18 cellular contexts compared by ENCODE assay signal in the genomic region with DNA sequence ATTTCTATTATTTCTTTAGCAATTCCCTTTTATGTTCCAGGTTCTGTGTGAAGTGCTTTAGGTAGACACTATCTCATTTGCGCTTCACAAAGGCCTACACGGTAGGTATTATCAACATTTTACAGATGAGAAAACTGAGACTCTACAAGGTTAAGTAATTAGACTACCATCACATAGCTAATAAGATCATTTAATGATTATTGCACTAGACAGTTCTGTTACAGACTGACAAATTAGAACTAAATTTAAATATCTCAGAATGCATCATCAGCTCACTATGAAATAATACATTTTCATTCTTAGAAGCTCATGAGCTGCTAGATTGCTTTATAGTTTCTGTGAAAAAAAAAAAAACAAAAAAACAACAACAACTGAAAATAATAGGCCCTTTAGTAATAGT.
"Had no signal": no experiment of that assay in that cellular context is flagged by ENCODE, and none has a peak within 500 bp of the region (broad histone marks: within the 10 kb centered on the region; RNA-seq: fewer than 3 reads in every experiment).

No MANE protein-coding gene starts in this region.

- H3K9me3 Mint-ChIP-seq: dendritic cell treated with granulocyte-macrophage colony-stimulating factor and Interleukin-4, amounts not matched to agents 40 ng/mL and 50 ng/mL, for 4 days had no signal

- DNase-seq: activated CD4-positive, alpha-beta memory T cell treated with anti-CD3 and anti-CD28 coated beads for 36 hours; activated CD4-positive, alpha-beta T cell treated with anti-CD3 and anti-CD28 coated beads for 4 hours; activated naive CD4-positive, alpha-beta T cell treated with anti-CD3 and anti-CD28 coated beads, Interleukin-2, amount 10 ng/mL, durations not matched to agents 7 days and 5 days; activated T-cell treated with anti-CD3 and anti-CD28 coated beads for 4 hours; effector CD8-positive, alpha-beta T cell; esophagus squamous epithelium; nephron progenitor cell; nucleus accumbens; sigmoid colon; spleen; stimulated activated naive CD4-positive, alpha-beta T cell; substantia nigra; tibial artery had no signal

- H3K27me3 ChIP-seq: esophagus squamous epithelium, sigmoid colon, spleen, tibial artery had no signal

- H3K27ac ChIP-seq: sigmoid colon, spleen, tibial artery had no signal

- H3K4me3 ChIP-seq: esophagus squamous epithelium, lung, sigmoid colon, spleen, tibial artery had no signal

- H3K27ac Mint-ChIP-seq: dendritic cell treated with granulocyte-macrophage colony-stimulating factor and Interleukin-4, amounts not matched to agents 40 ng/mL and 50 ng/mL, for 4 days; nephron progenitor cell had no signal

- FAIRE-seq: astrocyte, bronchial epithelial cell, islet of Langerhans had no signal

- H3K4me3 Mint-ChIP-seq: activated naive CD4-positive, alpha-beta T cell treated with anti-CD3 and anti-CD28 coated beads, Interleukin-2, amount 10 ng/mL, durations not matched to agents 7 days and 5 days; dendritic cell treated with granulocyte-macrophage colony-stimulating factor and Interleukin-4, amounts not matched to agents 40 ng/mL and 50 ng/mL, for 4 days; nephron progenitor cell had no signal

- H3K9me3 ChIP-seq: esophagus squamous epithelium, sigmoid colon, tibial artery had no signal

- H3K27me3 Mint-ChIP-seq: activated CD4-positive, alpha-beta memory T cell treated with anti-CD3 and anti-CD28 coated beads for 36 hours; activated naive CD4-positive, alpha-beta T cell treated with anti-CD3 and anti-CD28 coated beads, Interleukin-2, amount 10 ng/mL, durations not matched to agents 7 days and 5 days; dendritic cell treated with granulocyte-macrophage colony-stimulating factor and Interleukin-4, amounts not matched to agents 40 ng/mL and 50 ng/mL, for 4 days had no signal
